In the genomic region with DNA sequence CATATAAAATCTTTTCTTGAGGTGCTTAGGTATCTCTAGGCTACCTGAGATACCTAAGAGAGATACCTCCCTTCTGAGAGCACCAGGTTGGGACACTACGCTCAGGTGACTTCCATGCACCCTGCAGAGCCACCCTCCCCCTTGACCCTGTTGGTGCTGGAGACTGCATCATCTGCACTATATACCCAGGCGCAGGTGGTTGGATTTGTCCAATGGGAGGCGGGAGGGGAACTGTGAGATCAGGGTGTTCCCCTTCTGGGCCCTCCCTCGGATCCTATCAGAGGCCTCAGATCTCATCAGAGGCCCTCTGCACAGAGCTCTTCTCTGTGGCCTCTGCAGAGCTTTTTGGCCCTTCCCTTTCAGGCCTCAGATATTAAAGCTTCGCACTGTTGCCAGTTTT, we compare ENCODE assay signal across 4 cellular contexts.
"Had no signal": no experiment of that assay in that cellular context is flagged by ENCODE, and none has a peak within 500 bp of the region (broad histone marks: within the 10 kb centered on the region; RNA-seq: fewer than 3 reads in every experiment).

No MANE protein-coding gene starts in this region.

- H3K4me2 ChIP-seq: GM23338 had no signal

- ATAC-seq: GM23338 had no signal

- DNase-seq: H9, HCEC 1CT, IMR-90 had no signal

- H3K4me3 ChIP-seq: GM23338 had no signal

- H3K9me3 Mint-ChIP-seq: GM23338 had no signal

- H2AFZ ChIP-seq: GM23338 had no signal

- H3K4me3 Mint-ChIP-seq: GM23338, H9 had no signal

- H3K27ac Mint-ChIP-seq: GM23338, H9 had no signal
